11 cellular contexts compared by ENCODE assay signal in genomic region chr4:185634066-185634652, GRCh38.
DNase-seq lines count a peak whose midpoint lies in the region; ATAC-seq and TF ChIP-seq lines count a peak whose summit lies in the region.
"Had no signal": no experiment of that assay in that cellular context is flagged by ENCODE, and none has a peak within 500 bp of the region (broad histone marks: within the 10 kb centered on the region; RNA-seq: fewer than 3 reads in every experiment).

No MANE protein-coding gene starts in this region.

- H3K4me3 ChIP-seq in left ventricle myocardium inferior = no peak overlapping the region
- no peak overlapping the region for H3K4me3 ChIP-seq in right cardiac atrium (ENCODE audit: low read length)
- H3K4me3 ChIP-seq in hepatocyte = no peak overlapping the region

- no peaks in the 10 kb centered on the region for H3K79me2 ChIP-seq in hepatocyte

- no peak for ATAC-seq in right cardiac atrium
- no peak for ATAC-seq in HG03108 (IDR thresholded peaks at IDR 0.05; ENCODE audit: unreplicated experiment)
- no peak for ATAC-seq in HG03095 (IDR thresholded peaks at IDR 0.05; ENCODE audit: unreplicated experiment)
- ATAC-seq: activated CD8-positive, alpha-beta memory T cell treated with anti-CD3 and anti-CD28 coated beads, Interleukin-2, amount 10 ng/mL, durations not matched to agents 7 days and 5 days had no signal

- H4K20me1 ChIP-seq in hepatocyte (ENCODE audit: insufficient read depth, poor library complexity, severe bottlenecking) = no peaks in the 10 kb centered on the region

- DNase-seq in left ventricle myocardium inferior = no peak
- DNase-seq in right cardiac atrium = no peak
- DNase-seq in RKO (ENCODE audit: low spot score) = peak; percentile 12
- DNase-seq in hepatocyte (ENCODE audit: low spot score) = no peak
- no peak for DNase-seq in medulla oblongata (ENCODE audit: extremely low spot score)
- no peak for DNase-seq in NCI-H774 (lab: John Stamatoyannopoulos, UW)
- DNase-seq: activated CD8-positive, alpha-beta memory T cell treated with anti-CD3 and anti-CD28 coated beads, Interleukin-2, amount 10 ng/mL, durations not matched to agents 7 days and 5 days; HCEC 1CT; NCI-H187 had no signal

- WGBS in right cardiac atrium = 72% methylated on average over 3 of the region's 3 CpGs
- 76% methylated on average over 3 of the region's 3 CpGs for WGBS in hepatocyte (ENCODE audit: low lambda C conversion rate, missing lambda C conversion rate)

- H2AFZ ChIP-seq in hepatocyte = no peak overlapping the region

- no peaks in the 10 kb centered on the region for H3K9me2 ChIP-seq in hepatocyte (replicated peaks; ENCODE audit: insufficient read depth)

- TF ChIP-seq CTCF in left ventricle myocardium inferior (IDR thresholded peaks at IDR 0.05; ENCODE audit: borderline replicate concordance) = peak; percentile 55
- TF ChIP-seq CTCF in hepatocyte (IDR thresholded peaks at IDR 0.05; ENCODE audit: poor library complexity) = peak; percentile 52

- intact Hi-C loops in left ventricle myocardium inferior (cut with micrococcal nuclease) = no loop called here
- intact Hi-C loops in right cardiac atrium (cut with DNase I) = no loop called here

- H3K27me3 ChIP-seq in left ventricle myocardium inferior (ENCODE audit: low read depth) = no peaks in the 10 kb centered on the region
- no peaks in the 10 kb centered on the region for H3K27me3 ChIP-seq in right cardiac atrium (ENCODE audit: control insufficient read depth, insufficient read depth)
- H3K27me3 ChIP-seq in hepatocyte = no peaks in the 10 kb centered on the region

- peaks cover 13% of the 10 kb centered on the region for H3K9me3 ChIP-seq in left ventricle myocardium inferior (replicated peaks)
- H3K9me3 ChIP-seq in right cardiac atrium (ENCODE audit: control insufficient read depth, low read length) = no peaks in the 10 kb centered on the region
- no peaks in the 10 kb centered on the region for H3K9me3 ChIP-seq in hepatocyte (ENCODE audit: low read depth)

- no peak overlapping the region for H3K27ac ChIP-seq in left ventricle myocardium inferior (replicated peaks)
- no peak overlapping the region for H3K27ac ChIP-seq in right cardiac atrium (ENCODE audit: low read length)
- no peak overlapping the region for H3K27ac ChIP-seq in hepatocyte

- H3K4me2 ChIP-seq in hepatocyte = no peak overlapping the region

- H3K4me1 ChIP-seq in left ventricle myocardium inferior (no peaks in the 10 kb centered on the region), right cardiac atrium (ENCODE audit: control insufficient read depth, insufficient read depth, low read length) (no peaks in the 10 kb centered on the region), hepatocyte (ENCODE audit: insufficient read depth) (no peaks in the 10 kb centered on the region)

- H3K36me3 ChIP-seq in left ventricle myocardium inferior (peaks cover 61% of the 10 kb centered on the region), hepatocyte (replicated peaks; ENCODE audit: insufficient read depth, low read depth) (no peaks in the 10 kb centered on the region)
